21 cellular contexts compared by ENCODE assay signal in genomic region chr5:14246350-14247053, GRCh38.
DNase-seq lines count a peak whose midpoint lies in the region; ATAC-seq and TF ChIP-seq lines count a peak whose summit lies in the region.
"Had no signal": no experiment of that assay in that cellular context is flagged by ENCODE, and none has a peak within 500 bp of the region (broad histone marks: within the 10 kb centered on the region; RNA-seq: fewer than 3 reads in every experiment).

No MANE protein-coding gene starts in this region.

- POLR2A ChIA-PET in HEK293 (lab: Yijun Ruan, JAX): no interaction called here

- CTCF ChIA-PET in HEK293 (lab: Yijun Ruan, JAX): interaction anchor here (0.7 to 3.0 kb wide), 3 partner anchors 23 to 537 kb away, joined by 3 to 10 read pairs (median 3); no protein-coding TSS in a partner anchor

- H3K9me3 ChIP-seq in HEK293 (ENCODE audit: control insufficient read depth, insufficient read depth, low read depth, low read length) (no peaks in the 10 kb centered on the region), psoas muscle (no peaks in the 10 kb centered on the region)
- H3K9me3 ChIP-seq: gastroesophageal sphincter, ovary, upper lobe of left lung had no signal

- H3K36me3 Mint-ChIP-seq in glutamatergic neuron (ENCODE audit: unreplicated experiment): no peaks in the 10 kb centered on the region
- H3K36me3 Mint-ChIP-seq in activated T-helper 17 cell treated with anti-CD3 and anti-CD28 coated beads, Interleukin-2, amount 50 U/mL, for 72 hours (ENCODE audit: low read depth): no peaks in the 10 kb centered on the region
- H3K36me3 Mint-ChIP-seq: activated CD8-positive, alpha-beta memory T cell treated with anti-CD3 and anti-CD28 coated beads, Interleukin-2, amount 10 ng/mL, durations not matched to agents 7 days and 5 days; IgD-negative memory B cell had no signal

- TF ChIP-seq CTCF in HEK293 (tag by site-specific recombination; IDR thresholded peaks at IDR 0.05): no peak
- no peak for TF ChIP-seq CTCF in glutamatergic neuron (IDR thresholded peaks at IDR 0.05; ENCODE audit: partially characterized antibody, unreplicated experiment)
- TF ChIP-seq CTCF in psoas muscle (IDR thresholded peaks at IDR 0.05): no peak

- H3K4me1 ChIP-seq in HEK293 (ENCODE audit: control insufficient read depth, insufficient read depth, low read length) (peaks cover 18% of the 10 kb centered on the region), psoas muscle (peaks cover 65% of the 10 kb centered on the region)

- H3K27ac ChIP-seq in HEK293 (ENCODE audit: extremely low read depth, low read depth, low read length) (no peak overlapping the region), psoas muscle (peak overlapping the region; percentile 12)
- H3K27ac ChIP-seq: gastroesophageal sphincter, ovary, upper lobe of left lung had no signal

- peak; percentile 20 for DNase-seq in NCI-H2107 treated with DMSO at 0.1 percent for 48 hours (lab: John Stamatoyannopoulos, UW; ENCODE audit: unreplicated experiment)
- no peak for DNase-seq in NCI-H2107 (lab: John Stamatoyannopoulos, UW)
- DNase-seq in glutamatergic neuron: no peak
- DNase-seq in psoas muscle: no peak
- DNase-seq in stimulated activated CD4-positive, alpha-beta T cell treated with anti-CD3 and anti-CD28 coated beads, Interleukin-2, amount 100 ng/mL, for 24 hours: no peak
- DNase-seq: 8988T; activated CD4-positive, alpha-beta T cell treated with anti-CD3 and anti-CD28 coated beads for 4 hours; activated CD8-positive, alpha-beta memory T cell treated with anti-CD3 and anti-CD28 coated beads, Interleukin-2, amount 10 ng/mL, durations not matched to agents 7 days and 5 days; activated effector memory CD4-positive, alpha-beta T cell treated with Interleukin-2 at 50 U/mL for 16 hours; Calu3; caudate nucleus; HCEC 1CT; NCI-H1694; ovary; stimulated activated CD4-positive, alpha-beta T cell treated with anti-CD3 and anti-CD28 coated beads, Interleukin-2, amount 100 ng/mL, for 48 hours had no signal

- ATAC-seq in psoas muscle (peak in 1 of 4 donors; percentile 25), esophagus mucosa (no peak)
- ATAC-seq in activated T-helper 17 cell treated with anti-CD3 and anti-CD28 coated beads, Interleukin-2, amount 50 U/mL, for 72 hours (replicated peaks): no peak
- ATAC-seq: activated CD8-positive, alpha-beta memory T cell treated with anti-CD3 and anti-CD28 coated beads, Interleukin-2, amount 10 ng/mL, durations not matched to agents 7 days and 5 days; gastroesophageal sphincter had no signal

- H3K27me3 Mint-ChIP-seq in glutamatergic neuron (ENCODE audit: unreplicated experiment): peaks cover 14% of the 10 kb centered on the region
- peaks cover 23% of the 10 kb centered on the region for H3K27me3 Mint-ChIP-seq in activated T-helper 17 cell treated with anti-CD3 and anti-CD28 coated beads, Interleukin-2, amount 50 U/mL, for 72 hours
- H3K27me3 Mint-ChIP-seq: IgD-negative memory B cell had no signal

- H3K36me3 ChIP-seq in HEK293 (ENCODE audit: control insufficient read depth in 2 of 2, insufficient read depth in 1 of 2, low read length in 2 of 2) (no peaks in the 10 kb centered on the region), psoas muscle (ENCODE audit: insufficient read depth in 1 of 2, low read depth in 1 of 2) (no peaks in the 10 kb centered on the region)
- H3K36me3 ChIP-seq: gastroesophageal sphincter, ovary, upper lobe of left lung had no signal

- H3K27ac Mint-ChIP-seq in glutamatergic neuron (ENCODE audit: unreplicated experiment): peak overlapping the region; percentile 55
- no peak overlapping the region for H3K27ac Mint-ChIP-seq in activated T-helper 17 cell treated with anti-CD3 and anti-CD28 coated beads, Interleukin-2, amount 50 U/mL, for 72 hours
- H3K27ac Mint-ChIP-seq: activated CD8-positive, alpha-beta memory T cell treated with anti-CD3 and anti-CD28 coated beads, Interleukin-2, amount 10 ng/mL, durations not matched to agents 7 days and 5 days had no signal

- H3K27me3 ChIP-seq in psoas muscle (ENCODE audit: insufficient read depth in 3 of 3, low read length in 2 of 3): no peaks in the 10 kb centered on the region
- H3K27me3 ChIP-seq: gastroesophageal sphincter, ovary, upper lobe of left lung had no signal

- H3K4me1 Mint-ChIP-seq in glutamatergic neuron (ENCODE audit: low read depth, unreplicated experiment): peaks cover 70% of the 10 kb centered on the region
- H3K4me1 Mint-ChIP-seq in activated T-helper 17 cell treated with anti-CD3 and anti-CD28 coated beads, Interleukin-2, amount 50 U/mL, for 72 hours: no peaks in the 10 kb centered on the region
- H3K4me1 Mint-ChIP-seq: activated CD8-positive, alpha-beta memory T cell treated with anti-CD3 and anti-CD28 coated beads, Interleukin-2, amount 10 ng/mL, durations not matched to agents 7 days and 5 days had no signal

- H3K4me3 ChIP-seq in HEK293 (ENCODE audit: low read depth, low read length) (no peak overlapping the region), psoas muscle (no peak overlapping the region)
- H3K4me3 ChIP-seq: gastroesophageal sphincter, ovary, upper lobe of left lung had no signal

- H3K9me3 Mint-ChIP-seq in glutamatergic neuron (ENCODE audit: unreplicated experiment): peaks cover 18% of the 10 kb centered on the region
- no peaks in the 10 kb centered on the region for H3K9me3 Mint-ChIP-seq in activated T-helper 17 cell treated with anti-CD3 and anti-CD28 coated beads, Interleukin-2, amount 50 U/mL, for 72 hours
- H3K9me3 Mint-ChIP-seq: IgD-negative memory B cell had no signal

- intact Hi-C loops in psoas muscle (cut with DNase I): no loop called here

- H3K4me3 Mint-ChIP-seq in glutamatergic neuron (ENCODE audit: unreplicated experiment): peak overlapping the region; percentile 47
- no peak overlapping the region for H3K4me3 Mint-ChIP-seq in activated T-helper 17 cell treated with anti-CD3 and anti-CD28 coated beads, Interleukin-2, amount 50 U/mL, for 72 hours
- H3K4me3 Mint-ChIP-seq: activated CD8-positive, alpha-beta memory T cell treated with anti-CD3 and anti-CD28 coated beads, Interleukin-2, amount 10 ng/mL, durations not matched to agents 7 days and 5 days had no signal

- WGBS in psoas muscle, 3 donors: 70 to 86% (median 71%) methylated on average over 9 of the region's 9 CpGs

TF ChIP-seq in HEK293, 187 proteins besides CTCF, POLR2A, EP300 and RAD21:
- 0 out of 2 replicates have a peak, but pooled peaks have one; percentile 52 for TF ChIP-seq ZIC2 (tag by site-specific recombination; IDR thresholded peaks at IDR 0.05)
- TF ChIP-seq IKZF3 (tag by site-specific recombination; IDR thresholded peaks at IDR 0.05): peak; percentile 44; the same call in 1 of the 2 replicates
- TF ChIP-seq GLIS2 (tag by site-specific recombination; IDR thresholded peaks at IDR 0.05): peak; percentile 33; the same call in 1 of the 2 replicates
- TF ChIP-seq ZBTB8A (tag by site-specific recombination; IDR thresholded peaks at IDR 0.05): no peak
TF ChIP-seq in HEK293: peak in this region for 3.
